1 cellular context compared by ENCODE assay signal in genomic region chr3:47716656-47717055, GRCh38.
TF ChIP-seq lines count a peak whose summit lies in the region.

No MANE protein-coding gene starts in this region.

TF ChIP-seq in HCT116, 20 proteins besides CTCF, POLR2A, EP300 and RAD21 (continued from another document):
- TF ChIP-seq ZBTB33 (IDR thresholded peaks at IDR 0.05; ENCODE audit: extremely low read depth, insufficient replicate concordance, low read length): no peak
